In genomic region chr2:37795938-37796337, GRCh38 we compare ENCODE assay signal across 17 cellular contexts.
A peak's percentile ranks its signal among the peaks of the same experiment; 100 is the strongest.
DNase-seq lines count a peak whose midpoint lies in the region; ATAC-seq, FAIRE-seq and TF ChIP-seq lines count a peak whose summit lies in the region.
"Had no signal": no experiment of that assay in that cellular context is flagged by ENCODE, and none has a peak within 500 bp of the region (broad histone marks: within the 10 kb centered on the region; RNA-seq: fewer than 3 reads in every experiment).

No MANE protein-coding gene starts in this region.

- POLR2A ChIA-PET in A549 (lab: Yijun Ruan, JAX), result no interaction called here
- POLR2A ChIA-PET in HEK293T (lab: Yijun Ruan, JAX), result no interaction called here

- no peak for TF ChIP-seq EP300 in A549 (IDR thresholded peaks at IDR 0.05)

- TF ChIP-seq POLR2A in A549 (IDR thresholded peaks at IDR 0.05; ENCODE audit: low read length) (no peak), Peyer's patch (IDR thresholded peaks at IDR 0.05) (no peak)

- FAIRE-seq in A549 (lab: Jason Lieb, UNC), result no peak
- FAIRE-seq: G401.6 had no signal

- H3K27me3 ChIP-seq in Peyer's patch, result no peaks in the 10 kb centered on the region
- H3K27me3 ChIP-seq: right atrium auricular region, testis had no signal

- H3K4me1 ChIP-seq in A549, result peaks cover 23% of the 10 kb centered on the region
- peaks cover 0 to 3% (median 0%) of the 10 kb centered on the region in 4 donors for H3K4me1 ChIP-seq in Peyer's patch

- H3K27ac ChIP-seq in A549, result peak overlapping the region; percentile 29 to 38; a peak in 5 of 6 replicates
- H3K27ac ChIP-seq in Peyer's patch, result peak overlapping the region in 1 of 4 donors; percentile 24
- H3K27ac ChIP-seq: testis had no signal

- H3K4me2 ChIP-seq in A549, result peak overlapping the region; percentile 1; the same call in 1 of the 3 replicates

- H3K9me3 ChIP-seq in A549 (no peaks in the 10 kb centered on the region), Peyer's patch (no peaks in the 10 kb centered on the region)
- H3K9me3 ChIP-seq: right atrium auricular region, testis had no signal

- ATAC-seq in A549 (no peak), HG03571 (IDR thresholded peaks at IDR 0.05; ENCODE audit: unreplicated experiment) (no peak), HG03095 (IDR thresholded peaks at IDR 0.05; ENCODE audit: unreplicated experiment) (no peak), HG03442 (IDR thresholded peaks at IDR 0.05; ENCODE audit: unreplicated experiment) (no peak)

- no peak for TF ChIP-seq CTCF in A549 (IDR thresholded peaks at IDR 0.05)
- TF ChIP-seq CTCF in Peyer's patch (IDR thresholded peaks at IDR 0.05), result no peak

- no peaks in the 10 kb centered on the region for H3K36me3 ChIP-seq in Peyer's patch
- H3K36me3 ChIP-seq: right atrium auricular region had no signal

- CTCF ChIA-PET in A549 (lab: Yijun Ruan, JAX) (interaction anchor here (0.7 to 3.5 kb wide), 7 partner anchors 9 to 400 kb away, joined by 3 to 13 read pairs (median 6); no protein-coding TSS in a partner anchor), HEK293T (lab: Yijun Ruan, JAX) (interaction anchor here (1.0 kb wide), 1 partner anchor 400 kb away, joined by 6 read pairs; no protein-coding TSS in a partner anchor)

- TF ChIP-seq RAD21 in A549 (conservative IDR thresholded peaks at IDR 0.05 in 1 of 2, IDR thresholded peaks at IDR 0.05 in 1 of 2), result no peak

- WGBS in A549 (ENCODE audit: missing lambda C conversion rate), result 70% methylated on average over 2 of the region's 2 CpGs

- H3K4me3 ChIP-seq in A549, result no peak overlapping the region
- H3K4me3 ChIP-seq in Peyer's patch, result no peak overlapping the region
- H3K4me3 ChIP-seq: right atrium auricular region, testis had no signal

- DNase-seq in A549 (ENCODE audit: low read depth in 1 of 2, low spot score in 1 of 2) (no peak), HEK293T (ENCODE audit: extremely low spot score) (peak; percentile 20), astrocyte of the hippocampus (ENCODE audit: low read depth, low spot score) (peak; percentile 80), left kidney (ENCODE audit: low read depth, low spot score) (peak; percentile 52), Peyer's patch (no peak)
- DNase-seq: activated CD4-positive, alpha-beta T cell treated with anti-CD3 and anti-CD28 coated beads for 1 hour; activated effector memory CD4-positive, alpha-beta T cell treated with Interleukin-2 at 50 U/mL for 16 hours; cortex of kidney; midbrain; NCI-H1694; SW 1271; testis had no signal

TF ChIP-seq in A549, 52 proteins besides CTCF, POLR2A, EP300 and RAD21:
- TF ChIP-seq CEBPB (IDR thresholded peaks at IDR 0.05), result no peak
- TF ChIP-seq HMGXB4 (CRISPR knock-in tag; IDR thresholded peaks at IDR 0.05; ENCODE audit: borderline replicate concordance), result no peak
- no peak for TF ChIP-seq EHF (CRISPR knock-in tag; IDR thresholded peaks at IDR 0.05)
- TF ChIP-seq EHMT2 (IDR thresholded peaks at IDR 0.05; ENCODE audit: low read depth), result no peak
- no peak for TF ChIP-seq USF2 (IDR thresholded peaks at IDR 0.05)
- no peak for TF ChIP-seq RARB (CRISPR knock-in tag; IDR thresholded peaks at IDR 0.05)
- no peak for TF ChIP-seq RFX5 (IDR thresholded peaks at IDR 0.05)
- no peak for TF ChIP-seq MAX (IDR thresholded peaks at IDR 0.05)

TF ChIP-seq in HEK293T, 16 proteins besides CTCF, POLR2A, EP300 and RAD21:
- peak; percentile 46 for TF ChIP-seq PKNOX1 (IDR thresholded peaks at IDR 0.05)
- TF ChIP-seq NFRKB (IDR thresholded peaks at IDR 0.05), result no peak
- no peak for TF ChIP-seq FOXM1 (IDR thresholded peaks at IDR 0.05; ENCODE audit: borderline replicate concordance)
- peak; percentile 50; the same call in 1 of the 2 replicates for TF ChIP-seq L3MBTL2 (conservative IDR thresholded peaks at IDR 0.05)

Comparison
In these comparisons a context has a peak if more than half of its experiments do, and no peak if none do; other contexts are left out.
1. DNase-seq: peak in HEK293T (single experiment), astrocyte of the hippocampus (single experiment) and left kidney (single experiment); none in A549 (0 of 2) and Peyer's patch (0 of 3).